ENCODE assay signal across 9 cellular contexts in the genomic region with DNA sequence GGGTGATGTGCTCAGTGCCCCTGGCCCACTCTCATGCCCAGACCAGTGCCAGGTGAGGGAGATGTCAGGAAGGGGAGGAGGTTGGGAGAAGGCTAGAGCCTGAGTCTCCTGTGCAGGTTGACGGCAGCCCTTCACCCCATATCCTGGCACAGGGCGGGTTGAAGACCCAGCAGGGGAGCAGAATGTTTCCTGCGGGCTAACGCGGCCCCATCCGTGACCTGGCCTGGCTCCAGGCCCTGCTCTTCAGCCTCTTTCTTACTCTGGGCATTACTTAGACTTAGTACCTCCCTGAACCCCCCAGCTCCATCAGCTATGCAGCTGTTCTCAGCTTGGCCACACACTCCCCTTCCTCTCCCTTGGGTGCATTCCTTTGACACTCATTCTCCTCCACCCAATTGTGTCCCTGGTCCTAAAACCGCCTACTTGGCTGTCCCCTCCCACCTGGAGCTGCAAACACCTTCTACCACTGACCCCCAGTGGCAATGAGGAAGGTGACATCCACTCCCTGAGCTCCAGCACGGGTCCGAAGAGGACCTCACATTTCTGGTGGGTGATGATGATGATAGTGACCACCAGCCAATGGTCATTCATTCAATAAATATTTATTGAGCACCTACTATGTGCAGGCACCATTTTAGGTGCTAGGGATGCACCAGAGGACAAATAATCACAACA.
DNase-seq lines count a peak whose midpoint lies in the region; ATAC-seq, FAIRE-seq and TF ChIP-seq lines count a peak whose summit lies in the region.
"Had no signal": no experiment of that assay in that cellular context is flagged by ENCODE, and none has a peak within 500 bp of the region (broad histone marks: within the 10 kb centered on the region; RNA-seq: fewer than 3 reads in every experiment).

No MANE protein-coding gene starts in this region.

- peak; percentile 86 for ATAC-seq in HepG2
- ATAC-seq in GM21723 (IDR thresholded peaks at IDR 0.05; ENCODE audit: unreplicated experiment), result no peak
- no peak for ATAC-seq in aorta (ENCODE audit: low FRiP score)
- no peak for ATAC-seq in GM19328 (IDR thresholded peaks at IDR 0.05; ENCODE audit: unreplicated experiment)

- no peak overlapping the region for H3K4me3 ChIP-seq in Jurkat, Clone E6-1 (ENCODE audit: low read length)
- H3K4me3 ChIP-seq in HepG2 (replicated peaks in 1 of 3; ENCODE audit: insufficient read depth in 1 of 3, low read depth in 2 of 3, low read length in 3 of 3) (no peak overlapping the region), aorta (ENCODE audit: low read length in 2 of 2) (no peak overlapping the region)
- H3K4me3 ChIP-seq: stomach had no signal

- H3K27me3 ChIP-seq in HepG2 (ENCODE audit: control insufficient read depth in 1 of 2, insufficient read depth in 2 of 2, low read length in 2 of 2) (no peaks in the 10 kb centered on the region; a peak in 1 of 5 replicates), aorta (ENCODE audit: control insufficient read depth in 1 of 2, insufficient read depth in 2 of 2, low read length in 1 of 2) (no peaks in the 10 kb centered on the region)

- H3K36me3 ChIP-seq in HepG2 (replicated peaks in 1 of 2; ENCODE audit: control insufficient read depth in 1 of 2, insufficient read depth in 2 of 2, low read length in 2 of 2) (no peaks in the 10 kb centered on the region), aorta (ENCODE audit: control insufficient read depth in 1 of 2, insufficient read depth in 2 of 2, low read length in 1 of 2) (no peaks in the 10 kb centered on the region)
- H3K36me3 ChIP-seq: stomach had no signal

- DNase-seq in DMS153 (lab: John Stamatoyannopoulos, UW) (peak; percentile 78), RWPE1 (ENCODE audit: low spot score) (peak; percentile 40), HepG2 (ENCODE audit: low spot score) (peak; percentile 49), RCC 7860 (ENCODE audit: low spot score) (no peak), aorta (no peak)
- DNase-seq in Jurkat, Clone E6-1 (ENCODE audit: low read depth, low spot score), result peak; percentile 23
- DNase-seq: stomach had no signal

- 38% methylated on average over 7 of the region's 9 CpGs for WGBS in HepG2 (ENCODE audit: low lambda C conversion rate)
- 51 to 56% methylated on average over 9 of the region's 9 CpGs for WGBS in aorta, 2 donors

- TF ChIP-seq RAD21 in HepG2 (CRISPR knock-in tag; IDR thresholded peaks at IDR 0.05), result 0 out of 2 replicates have a peak, but pooled peaks have one; percentile 12

- intact Hi-C loops in HepG2 (cut with micrococcal nuclease; ENCODE audit: unreplicated experiment) (no loop called here), aorta (cut with DNase I) (no loop called here)

- no peak for TF ChIP-seq EP300 in HepG2 (IDR thresholded peaks at IDR 0.05; ENCODE audit: low read depth in 2 of 2, low read length in 2 of 2)
- TF ChIP-seq EP300 in HepG2 (CRISPR knock-in tag; IDR thresholded peaks at IDR 0.05; ENCODE audit: borderline replicate concordance), result no peak

- TF ChIP-seq POLR2A in HepG2 (IDR thresholded peaks at IDR 0.05; ENCODE audit: insufficient read depth in 1 of 2, low read depth in 2 of 2, low read length in 2 of 2), result no peak

- TF ChIP-seq CTCF in RWPE1 (conservative IDR thresholded peaks at IDR 0.05; ENCODE audit: low read depth), result no peak
- peak; percentile 59 for TF ChIP-seq CTCF in HepG2 (CRISPR knock-in tag; IDR thresholded peaks at IDR 0.05)

- no peak overlapping the region for H3K9ac ChIP-seq in HepG2 (ENCODE audit: insufficient read depth, low read depth, low read length)

- POLR2A ChIA-PET in RWPE1 (lab: Yijun Ruan, JAX; ENCODE audit: low non-redundant PET) (no interaction called here), HepG2 (lab: Yijun Ruan, JAX) (no interaction called here)

- in situ Hi-C loops in HepG2 (cut with HindIII; ENCODE audit: extremely low pct_ligation_motif_present, low pct_unique_long_range_greater_than_20kb), result no loop called here

- H3K4me1 ChIP-seq in HepG2 (ENCODE audit: insufficient read depth, low read length) (no peaks in the 10 kb centered on the region), aorta (ENCODE audit: control insufficient read depth in 1 of 2, insufficient read depth in 2 of 2, low read length in 2 of 2) (peaks cover 0 to 2% of the 10 kb centered on the region in 2 donors)
- H3K4me1 ChIP-seq: stomach had no signal

- no peak overlapping the region for H2AFZ ChIP-seq in HepG2 (ENCODE audit: low read length)

- CTCF ChIA-PET in RWPE1 (lab: Yijun Ruan, JAX) (interaction anchor here (0.5 to 0.6 kb wide), 2 partner anchors 44 to 135 kb away, joined by 3 read pairs; no protein-coding TSS in a partner anchor), HepG2 (lab: Yijun Ruan, JAX; ENCODE audit: low intra/inter-chr PET ratio, low total read pairs) (no interaction called here)

- no peaks in the 10 kb centered on the region for H3K79me2 ChIP-seq in HepG2 (ENCODE audit: insufficient read depth, low read length)

- H3K27ac ChIP-seq in RWPE1, result no peak overlapping the region
- H3K27ac ChIP-seq in HepG2 (ENCODE audit: extremely low read length, insufficient read depth, low read length), result no peak overlapping the region
- H3K27ac ChIP-seq in aorta (ENCODE audit: low read depth in 1 of 2, low read length in 2 of 2), result no peak overlapping the region

- no TSS peak for BruUV-seq in HepG2 (replicated peaks; lab: Mats Ljungman, UMichigan)

- no peak overlapping the region for H3K4me2 ChIP-seq in HepG2 (ENCODE audit: low read depth, low read length)

- no peaks in the 10 kb centered on the region for H3K9me3 ChIP-seq in HepG2 (ENCODE audit: low read length)
- H3K9me3 ChIP-seq in aorta (ENCODE audit: control insufficient read depth, low read length), result no peaks in the 10 kb centered on the region
- H3K9me3 ChIP-seq: stomach had no signal

- H4K20me1 ChIP-seq in HepG2 (ENCODE audit: insufficient read depth, low read length), result no peaks in the 10 kb centered on the region

- FAIRE-seq in HepG2 (lab: Jason Lieb, UNC) (peak; percentile 73), RCC 7860 (lab: Jason Lieb, UNC) (no peak)

TF ChIP-seq in HepG2, 621 proteins besides CTCF, POLR2A, EP300 and RAD21 (continues in another document):
- TF ChIP-seq ZNF530 (CRISPR knock-in tag; IDR thresholded peaks at IDR 0.05; ENCODE audit: low read depth) (no peak), ZNF660 (CRISPR knock-in tag; IDR thresholded peaks at IDR 0.05; ENCODE audit: borderline replicate concordance, low read depth) (no peak), ZNF772 (CRISPR knock-in tag; IDR thresholded peaks at IDR 0.05) (no peak), RARG (CRISPR knock-in tag; IDR thresholded peaks at IDR 0.05; ENCODE audit: low read depth) (no peak), ZBTB42 (CRISPR knock-in tag; IDR thresholded peaks at IDR 0.05) (no peak), ZFP41 (CRISPR knock-in tag; IDR thresholded peaks at IDR 0.05; ENCODE audit: borderline replicate concordance) (no peak), ZNF577 (CRISPR knock-in tag; IDR thresholded peaks at IDR 0.05; ENCODE audit: borderline replicate concordance, low read depth) (no peak)
- TF ChIP-seq, protein P1, sequence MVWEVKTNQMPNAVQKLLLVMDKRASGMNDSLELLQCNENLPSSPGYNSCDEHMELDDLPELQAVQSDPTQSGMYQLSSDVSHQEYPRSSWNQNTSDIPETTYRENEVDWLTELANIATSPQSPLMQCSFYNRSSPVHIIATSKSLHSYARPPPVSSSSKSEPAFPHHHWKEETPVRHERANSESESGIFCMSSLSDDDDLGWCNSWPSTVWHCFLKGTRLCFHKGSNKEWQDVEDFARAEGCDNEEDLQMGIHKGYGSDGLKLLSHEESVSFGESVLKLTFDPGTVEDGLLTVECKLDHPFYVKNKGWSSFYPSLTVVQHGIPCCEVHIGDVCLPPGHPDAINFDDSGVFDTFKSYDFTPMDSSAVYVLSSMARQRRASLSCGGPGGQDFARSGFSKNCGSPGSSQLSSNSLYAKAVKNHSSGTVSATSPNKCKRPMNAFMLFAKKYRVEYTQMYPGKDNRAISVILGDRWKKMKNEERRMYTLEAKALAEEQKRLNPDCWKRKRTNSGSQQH (CRISPR knock-in tag; IDR thresholded peaks at IDR 0.05; ENCODE audit: low read depth), result no peak
- TF ChIP-seq, protein P2, sequence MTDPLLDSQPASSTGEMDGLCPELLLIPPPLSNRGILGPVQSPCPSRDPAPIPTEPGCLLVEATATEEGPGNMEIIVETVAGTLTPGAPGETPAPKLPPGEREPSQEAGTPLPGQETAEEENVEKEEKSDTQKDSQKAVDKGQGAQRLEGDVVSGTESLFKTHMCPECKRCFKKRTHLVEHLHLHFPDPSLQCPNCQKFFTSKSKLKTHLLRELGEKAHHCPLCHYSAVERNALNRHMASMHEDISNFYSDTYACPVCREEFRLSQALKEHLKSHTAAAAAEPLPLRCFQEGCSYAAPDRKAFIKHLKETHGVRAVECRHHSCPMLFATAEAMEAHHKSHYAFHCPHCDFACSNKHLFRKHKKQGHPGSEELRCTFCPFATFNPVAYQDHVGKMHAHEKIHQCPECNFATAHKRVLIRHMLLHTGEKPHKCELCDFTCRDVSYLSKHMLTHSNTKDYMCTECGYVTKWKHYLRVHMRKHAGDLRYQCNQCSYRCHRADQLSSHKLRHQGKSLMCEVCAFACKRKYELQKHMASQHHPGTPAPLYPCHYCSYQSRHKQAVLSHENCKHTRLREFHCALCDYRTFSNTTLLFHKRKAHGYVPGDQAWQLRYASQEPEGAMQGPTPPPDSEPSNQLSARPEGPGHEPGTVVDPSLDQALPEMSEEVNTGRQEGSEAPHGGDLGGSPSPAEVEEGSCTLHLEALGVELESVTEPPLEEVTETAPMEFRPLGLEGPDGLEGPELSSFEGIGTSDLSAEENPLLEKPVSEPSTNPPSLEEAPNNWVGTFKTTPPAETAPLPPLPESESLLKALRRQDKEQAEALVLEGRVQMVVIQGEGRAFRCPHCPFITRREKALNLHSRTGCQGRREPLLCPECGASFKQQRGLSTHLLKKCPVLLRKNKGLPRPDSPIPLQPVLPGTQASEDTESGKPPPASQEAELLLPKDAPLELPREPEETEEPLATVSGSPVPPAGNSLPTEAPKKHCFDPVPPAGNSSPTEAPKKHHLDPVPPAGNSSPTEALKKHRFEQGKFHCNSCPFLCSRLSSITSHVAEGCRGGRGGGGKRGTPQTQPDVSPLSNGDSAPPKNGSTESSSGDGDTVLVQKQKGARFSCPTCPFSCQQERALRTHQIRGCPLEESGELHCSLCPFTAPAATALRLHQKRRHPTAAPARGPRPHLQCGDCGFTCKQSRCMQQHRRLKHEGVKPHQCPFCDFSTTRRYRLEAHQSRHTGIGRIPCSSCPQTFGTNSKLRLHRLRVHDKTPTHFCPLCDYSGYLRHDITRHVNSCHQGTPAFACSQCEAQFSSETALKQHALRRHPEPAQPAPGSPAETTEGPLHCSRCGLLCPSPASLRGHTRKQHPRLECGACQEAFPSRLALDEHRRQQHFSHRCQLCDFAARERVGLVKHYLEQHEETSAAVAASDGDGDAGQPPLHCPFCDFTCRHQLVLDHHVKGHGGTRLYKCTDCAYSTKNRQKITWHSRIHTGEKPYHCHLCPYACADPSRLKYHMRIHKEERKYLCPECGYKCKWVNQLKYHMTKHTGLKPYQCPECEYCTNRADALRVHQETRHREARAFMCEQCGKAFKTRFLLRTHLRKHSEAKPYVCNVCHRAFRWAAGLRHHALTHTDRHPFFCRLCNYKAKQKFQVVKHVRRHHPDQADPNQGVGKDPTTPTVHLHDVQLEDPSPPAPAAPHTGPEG (CRISPR knock-in tag; IDR thresholded peaks at IDR 0.05), result no peak

Comparison
In these comparisons a context has a peak if more than half of its experiments do, and no peak if none do; other contexts are left out.
1. DNase-seq: peak in DMS153 (single experiment), Jurkat, Clone E6-1 (single experiment), RWPE1 (single experiment) and HepG2 (single experiment); none in RCC 7860 (single experiment) and aorta (0 of 2).